Comparison of ENCODE assay signal across 9 cellular contexts in genomic region chr12:96046543-96047137, GRCh38. TPM values are rescaled to one million over a fixed set of nuclear protein-coding genes. Genes with fewer than 3 reads are reported as not detected.
A peak's percentile ranks its signal among the peaks of the same experiment; 100 is the strongest.
DNase-seq lines count a peak whose midpoint lies in the region; ATAC-seq and TF ChIP-seq lines count a peak whose summit lies in the region.
"Had no signal": no experiment of that assay in that cellular context is flagged by ENCODE, and none has a peak within 500 bp of the region (broad histone marks: within the 10 kb centered on the region; RNA-seq: fewer than 3 reads in every experiment).

No MANE protein-coding gene starts in this region.

- H3K4me1 ChIP-seq in MM.1S (ENCODE audit: low read length): peaks cover 25% of the 10 kb centered on the region

- no peaks in the 10 kb centered on the region for H3K9me2 ChIP-seq in MM.1S (replicated peaks; ENCODE audit: insufficient read depth, low read length)

- H3K9me3 Mint-ChIP-seq in central memory CD8-positive, alpha-beta T cell: no peaks in the 10 kb centered on the region
- peaks cover 4% of the 10 kb centered on the region for H3K9me3 Mint-ChIP-seq in natural killer cell treated with Interleukin-12 subunit alpha and Interleukin-12 subunit beta and Interleukin-15 and Interleukin-18, amount 100 ng/mL, for 72 hours
- H3K9me3 Mint-ChIP-seq: HFFc6 had no signal

- H2AFZ ChIP-seq in MM.1S (ENCODE audit: low read length): peak overlapping the region; percentile 61

- H3K4me1 Mint-ChIP-seq in central memory CD8-positive, alpha-beta T cell: peaks cover 26% of the 10 kb centered on the region
- peaks cover 35 to 38% of the 10 kb centered on the region in 2 donors for H3K4me1 Mint-ChIP-seq in natural killer cell treated with Interleukin-12 subunit alpha and Interleukin-12 subunit beta and Interleukin-15 and Interleukin-18, amount 100 ng/mL, for 72 hours (ENCODE audit: low read depth in 2 of 2)

- TF ChIP-seq CTCF in MM.1S (IDR thresholded peaks at IDR 0.05; ENCODE audit: low read length): no peak

- H3K4me2 ChIP-seq in MM.1S (ENCODE audit: low read depth, low read length): peak overlapping the region; percentile 68

- H4K20me1 ChIP-seq in MM.1S (ENCODE audit: insufficient read depth, low read length): no peaks in the 10 kb centered on the region

- H3K27me3 Mint-ChIP-seq in central memory CD8-positive, alpha-beta T cell: no peaks in the 10 kb centered on the region
- H3K27me3 Mint-ChIP-seq in natural killer cell treated with Interleukin-12 subunit alpha and Interleukin-12 subunit beta and Interleukin-15 and Interleukin-18, amount 100 ng/mL, for 72 hours: peaks cover 0 to 4% of the 10 kb centered on the region in 2 donors

- no peak overlapping the region for H3K4me3 Mint-ChIP-seq in central memory CD8-positive, alpha-beta T cell
- H3K4me3 Mint-ChIP-seq in natural killer cell treated with Interleukin-12 subunit alpha and Interleukin-12 subunit beta and Interleukin-15 and Interleukin-18, amount 100 ng/mL, for 72 hours: peak overlapping the region; percentile 3

- peak overlapping the region; percentile 5; the same call in 1 of the 2 replicates for H3K4me3 ChIP-seq in MM.1S (ENCODE audit: low read length)

- H3F3A ChIP-seq in MM.1S (ENCODE audit: insufficient read depth, low read length): peaks cover 7% of the 10 kb centered on the region

- no peaks in the 10 kb centered on the region for H3K27me3 ChIP-seq in MM.1S (replicated peaks; ENCODE audit: insufficient read depth, low read length)

- H3K27ac ChIP-seq in MM.1S (ENCODE audit: low read length): peak overlapping the region; percentile 72; the same call in 1 of the 2 replicates

- ATAC-seq in central memory CD8-positive, alpha-beta T cell (replicated peaks; ENCODE audit: extremely low read depth, poor library complexity, severe bottlenecking): no peak
- no peak for ATAC-seq in natural killer cell treated with Interleukin-12 subunit alpha and Interleukin-12 subunit beta and Interleukin-15 and Interleukin-18, amount 100 ng/mL, for 72 hours
- no peak for ATAC-seq in GM21576 (IDR thresholded peaks at IDR 0.05; ENCODE audit: unreplicated experiment)

- H3K36me3 ChIP-seq in MM.1S (replicated peaks; ENCODE audit: insufficient read depth, low read length): no peaks in the 10 kb centered on the region

- H3K36me3 Mint-ChIP-seq in central memory CD8-positive, alpha-beta T cell (ENCODE audit: insufficient read depth): peaks cover 3% of the 10 kb centered on the region
- no peaks in the 10 kb centered on the region for H3K36me3 Mint-ChIP-seq in natural killer cell treated with Interleukin-12 subunit alpha and Interleukin-12 subunit beta and Interleukin-15 and Interleukin-18, amount 100 ng/mL, for 72 hours

- no peaks in the 10 kb centered on the region for H3K79me2 ChIP-seq in MM.1S (ENCODE audit: low read length)

- peak; percentile 65 for DNase-seq in DMS53 (lab: John Stamatoyannopoulos, UW)
- no peak for DNase-seq in MM.1S
- DNase-seq in central memory CD8-positive, alpha-beta T cell (ENCODE audit: low spot score in 2 of 2): no peak
- no peak for DNase-seq in natural killer cell treated with Interleukin-12 subunit alpha and Interleukin-12 subunit beta and Interleukin-15 and Interleukin-18, amount 100 ng/mL, for 72 hours (ENCODE audit: low spot score)
- no peak for DNase-seq in CD1c-positive myeloid dendritic cell (ENCODE audit: extremely low spot score)
- DNase-seq in stimulated activated CD8-positive, alpha-beta memory T cell treated with anti-CD3 and anti-CD28 coated beads, Interleukin-4, amount 100 ng/mL, for 48 hours: no peak
- DNase-seq: HFFc6, Kasumi-1 had no signal

- 0 out of 2 replicates have a peak overlapping the region, but pooled peaks have one; percentile 21 for H3K9ac ChIP-seq in MM.1S (ENCODE audit: low read length)

- H3K9me3 ChIP-seq in MM.1S (replicated peaks; ENCODE audit: insufficient read depth, low read length): no peaks in the 10 kb centered on the region

- peak overlapping the region; percentile 38 for H3K27ac Mint-ChIP-seq in central memory CD8-positive, alpha-beta T cell (ENCODE audit: low read depth)
- H3K27ac Mint-ChIP-seq in natural killer cell treated with Interleukin-12 subunit alpha and Interleukin-12 subunit beta and Interleukin-15 and Interleukin-18, amount 100 ng/mL, for 72 hours: peak overlapping the region; percentile 27 to 74
- H3K27ac Mint-ChIP-seq: HFFc6 had no signal

RNA-seq across cellular contexts. Expression of gene LTA4H, which starts 11.3 kb away (rescaled TPM):
- 10 to 100 TPM; 43.5 to 47.3 TPM for total RNA-seq in natural killer cell treated with Interleukin-12 subunit alpha and Interleukin-12 subunit beta and Interleukin-15 and Interleukin-18, amount 100 ng/mL, for 72 hours

RNA-seq across cellular contexts. Expression of gene HAL, which starts 50.5 kb away (rescaled TPM):
- total RNA-seq in natural killer cell treated with Interleukin-12 subunit alpha and Interleukin-12 subunit beta and Interleukin-15 and Interleukin-18, amount 100 ng/mL, for 72 hours: 1 to 10 TPM in 1 of 2 donors, under 1 TPM in 1; 0.50 to 1.6 TPM
- total RNA-seq: HFFc6 had no signal
